In genomic region chr9:34252670-34253459, GRCh38 we compare ENCODE assay signal across 9 cellular contexts.
DNase-seq lines count a peak whose midpoint lies in the region; ATAC-seq, FAIRE-seq and TF ChIP-seq lines count a peak whose summit lies in the region.
"Had no signal": no experiment of that assay in that cellular context is flagged by ENCODE, and none has a peak within 500 bp of the region (broad histone marks: within the 10 kb centered on the region; RNA-seq: fewer than 3 reads in every experiment).

No MANE protein-coding gene starts in this region.

- H3K9me3 ChIP-seq in DOHH2 (ENCODE audit: control insufficient read depth, insufficient read depth, low read length): no peaks in the 10 kb centered on the region
- H3K9me3 ChIP-seq in pancreas: no peaks in the 10 kb centered on the region
- no peaks in the 10 kb centered on the region for H3K9me3 ChIP-seq in thoracic aorta

- H3K79me2 ChIP-seq in DOHH2 (ENCODE audit: control insufficient read depth, low read length): peaks cover 7% of the 10 kb centered on the region; the same call in 1 of the 2 replicates

- CTCF ChIA-PET in RWPE1 (lab: Yijun Ruan, JAX): interaction anchor here (0.5 to 2.4 kb wide), 23 partner anchors 11 to 557 kb away, joined by 3 to 14 read pairs (median 3); no protein-coding TSS in a partner anchor

- H3K27me3 ChIP-seq in DOHH2 (ENCODE audit: control insufficient read depth, low read length) (no peaks in the 10 kb centered on the region), pancreas (no peaks in the 10 kb centered on the region), thoracic aorta (replicated peaks; ENCODE audit: insufficient read depth) (no peaks in the 10 kb centered on the region)

- H3K4me3 ChIP-seq in DOHH2 (ENCODE audit: low read length) (no peak overlapping the region), pancreas (no peak overlapping the region), thoracic aorta (no peak overlapping the region)

- no peaks in the 10 kb centered on the region; the same call in 1 of the 2 replicates for H4K20me1 ChIP-seq in DOHH2 (ENCODE audit: control insufficient read depth, insufficient read depth, low read depth, low read length)

- H3K36me3 ChIP-seq in DOHH2 (ENCODE audit: control insufficient read depth, low read length) (peaks cover 94% of the 10 kb centered on the region), pancreas (peaks cover 0 to 23% (median 14%) of the 10 kb centered on the region in 3 donors), thoracic aorta (peaks cover 23% of the 10 kb centered on the region)

- TF ChIP-seq CTCF in DOHH2 (IDR thresholded peaks at IDR 0.05; ENCODE audit: low read depth, low read length, poor library complexity, severe bottlenecking) (peak; percentile 99), RWPE1 (conservative IDR thresholded peaks at IDR 0.05; ENCODE audit: low read depth) (peak; percentile 99), pancreas (IDR thresholded peaks at IDR 0.05) (peak; percentile 72 to 94 (median 85)), thoracic aorta (IDR thresholded peaks at IDR 0.05) (peak; percentile 91)

- no peak overlapping the region for H3K4me2 ChIP-seq in DOHH2 (ENCODE audit: low read length)

- peak; percentile 67 for DNase-seq in RWPE1 (ENCODE audit: low spot score)
- peak; percentile 86 for DNase-seq in activated effector memory CD4-positive, alpha-beta T cell treated with anti-CD3 and anti-CD28 coated beads, Interleukin-2, amount 50 U/mL, for 16 hours
- DNase-seq in globus pallidus (ENCODE audit: low spot score): peak; percentile 67
- peak in 4 of 6 donors; percentile 33 to 78 (median 62) for DNase-seq in pancreas
- no peak for DNase-seq in thoracic aorta (ENCODE audit: low spot score)

- H3K4me1 ChIP-seq in DOHH2 (ENCODE audit: control insufficient read depth, low read length) (peaks cover 7% of the 10 kb centered on the region), pancreas (peaks cover 0 to 7% (median 0%) of the 10 kb centered on the region in 3 donors), thoracic aorta (ENCODE audit: control insufficient read depth in 1 of 2, low read depth in 2 of 2) (peaks cover 34 to 50% of the 10 kb centered on the region in 2 donors)

- POLR2A ChIA-PET in RWPE1 (lab: Yijun Ruan, JAX; ENCODE audit: low non-redundant PET): no interaction called here

- intact Hi-C loops in pancreas (cut with DNase I): loop anchor here in 1 of 3 donors (10.0 kb wide), 1 partner anchor 128 kb away; the partner anchor contains the start of gene DCAF12

- H3K9me2 ChIP-seq in DOHH2 (replicated peaks; ENCODE audit: control insufficient read depth, low read length): no peaks in the 10 kb centered on the region

- peaks cover 4% of the 10 kb centered on the region for H3F3A ChIP-seq in DOHH2 (ENCODE audit: control insufficient read depth, insufficient read depth)

- 42 to 47% methylated on average over 10 of the region's 10 CpGs for WGBS in pancreas, 2 donors

- peak; percentile 68 for ATAC-seq in HG03108 (IDR thresholded peaks at IDR 0.05; ENCODE audit: unreplicated experiment)
- peak; percentile 61 to 90 (median 66) for ATAC-seq in pancreas
- peak; percentile 51 for ATAC-seq in thoracic aorta (ENCODE audit: insufficient number of reproducible peaks, low FRiP score, low read depth)
- no peak for ATAC-seq in GM21737 (IDR thresholded peaks at IDR 0.05; ENCODE audit: unreplicated experiment)

- H3K27ac ChIP-seq in DOHH2 (ENCODE audit: low read depth, low read length) (no peak overlapping the region), RWPE1 (peak overlapping the region; percentile 99), pancreas (peak overlapping the region in 1 of 4 donors; percentile 19), thoracic aorta (peak overlapping the region; percentile 71 to 80)

- no peak for FAIRE-seq in pancreas (lab: Jason Lieb, UNC)
- FAIRE-seq: colon had no signal
